ENCODE assay signal across 9 cellular contexts in the genomic region with DNA sequence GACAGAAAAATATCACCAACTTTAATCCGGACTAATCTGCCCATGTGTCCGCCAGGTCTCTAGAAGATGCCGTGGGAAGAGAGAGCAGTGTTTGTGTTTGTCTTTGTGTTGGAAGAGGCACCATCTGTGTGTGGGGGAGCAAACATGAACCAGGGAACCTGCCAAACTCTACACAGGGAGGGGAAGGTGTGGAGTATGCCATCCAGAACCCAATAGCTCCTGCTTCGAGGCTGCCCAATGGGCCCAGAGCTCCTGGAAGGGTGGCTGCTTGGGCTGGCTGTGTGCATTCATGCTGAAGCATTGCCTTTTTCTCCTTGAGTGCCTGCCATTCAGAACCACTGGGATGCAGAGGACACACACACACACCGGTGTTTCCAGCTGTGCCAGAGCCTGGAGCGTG.
A peak's percentile ranks its signal among the peaks of the same experiment; 100 is the strongest.
DNase-seq lines count a peak whose midpoint lies in the region; ATAC-seq and TF ChIP-seq lines count a peak whose summit lies in the region.
"Had no signal": no experiment of that assay in that cellular context is flagged by ENCODE, and none has a peak within 500 bp of the region (broad histone marks: within the 10 kb centered on the region; RNA-seq: fewer than 3 reads in every experiment).

No MANE protein-coding gene starts in this region.

- peak overlapping the region; percentile 28 to 76 for H3K4me3 Mint-ChIP-seq in activated T-cell treated with anti-CD3 and anti-CD28 coated beads, Interleukin-2, amount 50 U/mL, for 72 hours

- ATAC-seq in activated T-cell treated with anti-CD3 and anti-CD28 coated beads, Interleukin-2, amount 50 U/mL, for 72 hours (replicated peaks in 1 of 2) = no peak
- no peak for ATAC-seq in gastroesophageal sphincter

- no peaks in the 10 kb centered on the region for H3K27me3 ChIP-seq in gastroesophageal sphincter
- no peaks in the 10 kb centered on the region for H3K27me3 ChIP-seq in tibial nerve

- WGBS in gastroesophageal sphincter (ENCODE audit: low coverage in 1 of 2), 2 donors = 60 to 80% methylated on average over 1 to 3 of the region's 6 CpGs
- WGBS in tibial nerve, 2 donors = 56 to 66% methylated on average over 6 of the region's 6 CpGs

- H3K4me1 Mint-ChIP-seq in activated T-cell treated with anti-CD3 and anti-CD28 coated beads, Interleukin-2, amount 50 U/mL, for 72 hours (ENCODE audit: low read depth) = peaks cover 32% of the 10 kb centered on the region

- TF ChIP-seq EP300 in gastroesophageal sphincter (IDR thresholded peaks at IDR 0.05) (no peak), tibial nerve (IDR thresholded peaks at IDR 0.05) (no peak)

- H3K9me3 Mint-ChIP-seq in activated T-cell treated with anti-CD3 and anti-CD28 coated beads, Interleukin-2, amount 50 U/mL, for 72 hours = peaks cover 1 to 2% of the 10 kb centered on the region in 2 donors

- no peaks in the 10 kb centered on the region for H3K9me3 ChIP-seq in gastroesophageal sphincter
- H3K9me3 ChIP-seq in tibial nerve = no peaks in the 10 kb centered on the region

- no peak for TF ChIP-seq CTCF in gastroesophageal sphincter (IDR thresholded peaks at IDR 0.05)
- no peak for TF ChIP-seq CTCF in tibial nerve (IDR thresholded peaks at IDR 0.05)

- peaks cover 0 to 1% of the 10 kb centered on the region in 2 donors for H3K36me3 Mint-ChIP-seq in activated T-cell treated with anti-CD3 and anti-CD28 coated beads, Interleukin-2, amount 50 U/mL, for 72 hours (ENCODE audit: insufficient read depth in 2 of 2)

- H3K27ac Mint-ChIP-seq in activated T-cell treated with anti-CD3 and anti-CD28 coated beads, Interleukin-2, amount 50 U/mL, for 72 hours = peak overlapping the region; percentile 95

- peak overlapping the region; percentile 8 to 77 (median 68) for H3K27ac ChIP-seq in gastroesophageal sphincter
- H3K27ac ChIP-seq in tibial nerve = peak overlapping the region in 3 of 4 donors; percentile 42 to 73 (median 69)

- H3K36me3 ChIP-seq in gastroesophageal sphincter (no peaks in the 10 kb centered on the region), tibial nerve (no peaks in the 10 kb centered on the region)

- no peak for DNase-seq in activated T-cell treated with anti-CD3 and anti-CD28 coated beads, Interleukin-2, amount 50 U/mL, for 72 hours
- no peak for DNase-seq in activated T-cell treated with anti-CD3 and anti-CD28 coated beads, Interleukin-2, amount 50 U/mL, for 48 hours
- peak; percentile 72 for DNase-seq in NCI-H446 treated with DMSO at 0.1 percent for 48 hours (lab: John Stamatoyannopoulos, UW)
- DNase-seq in tibial nerve (ENCODE audit: low spot score in 2 of 2) = no peak
- no peak for DNase-seq in NCI-H1436 (lab: John Stamatoyannopoulos, UW)
- DNase-seq in cerebellum (ENCODE audit: low spot score) = no peak
- no peak for DNase-seq in activated gamma-delta T cell (lab: John Stamatoyannopoulos, UW)
- DNase-seq: activated effector memory CD4-positive, alpha-beta T cell treated with Interleukin-2 at 50 U/mL for 16 hours had no signal

- TF ChIP-seq POLR2A in gastroesophageal sphincter (IDR thresholded peaks at IDR 0.05) = no peak
- TF ChIP-seq POLR2A in tibial nerve (IDR thresholded peaks at IDR 0.05) = no peak

- no peak overlapping the region for H3K4me3 ChIP-seq in gastroesophageal sphincter
- no peak overlapping the region for H3K4me3 ChIP-seq in tibial nerve

- H3K4me1 ChIP-seq in gastroesophageal sphincter (peaks cover 0 to 27% (median 9%) of the 10 kb centered on the region in 3 donors), tibial nerve (peaks cover 0 to 8% (median 7%) of the 10 kb centered on the region in 4 donors)

- no peaks in the 10 kb centered on the region for H3K27me3 Mint-ChIP-seq in activated T-cell treated with anti-CD3 and anti-CD28 coated beads, Interleukin-2, amount 50 U/mL, for 72 hours (ENCODE audit: low read depth)
